17 cellular contexts compared by ENCODE assay signal in the genomic region with DNA sequence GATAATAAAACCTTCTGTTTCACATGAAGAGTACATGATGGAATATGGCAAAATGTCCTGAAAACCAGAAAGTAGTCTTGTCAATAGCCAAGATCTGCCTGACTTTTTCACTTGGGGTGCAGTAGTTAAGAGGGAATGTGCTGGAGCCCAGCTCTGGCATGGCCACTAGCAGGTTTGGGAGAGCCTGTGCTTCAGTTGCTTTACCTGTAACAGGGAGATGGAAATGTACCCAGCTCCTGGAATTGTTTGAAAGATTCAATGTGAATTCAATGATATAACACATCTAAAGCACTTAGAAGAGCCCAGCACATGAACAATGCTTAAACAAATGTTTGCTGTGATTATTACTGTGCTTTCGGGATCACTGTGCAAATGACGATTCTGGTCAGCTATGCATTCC.
DNase-seq lines count a peak whose midpoint lies in the region.
"Had no signal": no experiment of that assay in that cellular context is flagged by ENCODE, and none has a peak within 500 bp of the region (broad histone marks: within the 10 kb centered on the region; RNA-seq: fewer than 3 reads in every experiment).

No MANE protein-coding gene starts in this region.

- H3K9me3 Mint-ChIP-seq in immature natural killer cell = peaks cover 0 to 2% (median under 1%) of the 10 kb centered on the region in 6 donors

- peak; percentile 77 for DNase-seq in NCI-H748 (lab: John Stamatoyannopoulos, UW; ENCODE audit: unreplicated experiment)
- peak; percentile 52 for DNase-seq in globus pallidus (ENCODE audit: low spot score)
- peak; percentile 68 for DNase-seq in superior temporal gyrus (ENCODE audit: extremely low spot score)
- DNase-seq in hypothalamus (lab: John Stamatoyannopoulos, UW) = no peak
- no peak for DNase-seq in AML-193 (lab: John Stamatoyannopoulos, UW)
- DNase-seq in immature natural killer cell = no peak
- DNase-seq: Caco-2; CD4-positive, alpha-beta memory T cell; DMS 273 treated with DMSO at 0.1 percent for 48 hours; GDM1; Kasumi-1; NCI-H1694 treated with DMSO at 0.1 percent for 48 hours; NCI-H82; OCI-M1 had no signal

- peaks cover 0 to 3% (median 0%) of the 10 kb centered on the region in 3 donors for H3K27me3 Mint-ChIP-seq in immature natural killer cell (ENCODE audit: low read depth in 3 of 3)

- no peak overlapping the region for H3K27ac Mint-ChIP-seq in immature natural killer cell
- H3K27ac Mint-ChIP-seq: CD4-positive, alpha-beta memory T cell had no signal

- H3K4me3 Mint-ChIP-seq in immature natural killer cell = no peak overlapping the region
- H3K4me3 Mint-ChIP-seq: CD4-positive, alpha-beta memory T cell had no signal

- H3K4me1 Mint-ChIP-seq in immature natural killer cell = peaks cover 0 to 7% of the 10 kb centered on the region in 2 donors

- H3K36me3 Mint-ChIP-seq in immature natural killer cell = no peaks in the 10 kb centered on the region
- H3K36me3 Mint-ChIP-seq: CD4-positive, alpha-beta memory T cell had no signal

- H3K27ac ChIP-seq in angular gyrus (ENCODE audit: low read depth, low read length) = peak overlapping the region; percentile 98
- H3K27ac ChIP-seq: BLaER1 treated with 17β-estradiol and CSF1 and Interleukin-3, amounts not matched to agents 10 nM and 100 nM; SJCRH30 had no signal

Comparison
In these comparisons a context has a peak if more than half of its experiments do, and no peak if none do; other contexts are left out.
1. DNase-seq: peak in NCI-H748 (single experiment), globus pallidus (single experiment) and superior temporal gyrus (single experiment); none in hypothalamus (0 of 51), AML-193 (0 of 2) and immature natural killer cell (0 of 3).